14 cellular contexts compared by ENCODE assay signal in genomic region chr2:12116228-12116750, GRCh38.
DNase-seq lines count a peak whose midpoint lies in the region; ATAC-seq, FAIRE-seq and TF ChIP-seq lines count a peak whose summit lies in the region.
"Had no signal": no experiment of that assay in that cellular context is flagged by ENCODE, and none has a peak within 500 bp of the region (broad histone marks: within the 10 kb centered on the region; RNA-seq: fewer than 3 reads in every experiment).

No MANE protein-coding gene starts in this region.

- ATAC-seq in GM18508 (IDR thresholded peaks at IDR 0.05; ENCODE audit: insufficient read depth, unreplicated experiment): peak; percentile 43
- peak; percentile 62 for ATAC-seq in GM21576 (IDR thresholded peaks at IDR 0.05; ENCODE audit: unreplicated experiment)
- peak; percentile 54 for ATAC-seq in HG03135 (IDR thresholded peaks at IDR 0.05; ENCODE audit: unreplicated experiment)
- ATAC-seq: activated CD8-positive, alpha-beta T cell treated with anti-CD3 and anti-CD28 coated beads for 36 hours had no signal

- H3K36me3 Mint-ChIP-seq in osteocyte (ENCODE audit: unreplicated experiment): no peaks in the 10 kb centered on the region

- TF ChIP-seq CTCF in WERI-Rb-1 (IDR thresholded peaks at IDR 0.05; ENCODE audit: low read depth, low read length) (no peak), osteocyte (IDR thresholded peaks at IDR 0.05) (no peak)

- no peaks in the 10 kb centered on the region for H3K27me3 ChIP-seq in WERI-Rb-1 (ENCODE audit: insufficient read depth, low read depth, severe bottlenecking)
- H3K27me3 ChIP-seq: suprapubic skin had no signal

- no peak for FAIRE-seq in RCC 7860 (lab: Jason Lieb, UNC)

- H3K27me3 Mint-ChIP-seq in osteocyte (ENCODE audit: unreplicated experiment): no peaks in the 10 kb centered on the region
- H3K27me3 Mint-ChIP-seq: activated CD8-positive, alpha-beta T cell treated with anti-CD3 and anti-CD28 coated beads for 36 hours had no signal

- H3K9me3 Mint-ChIP-seq in osteocyte (ENCODE audit: unreplicated experiment): no peaks in the 10 kb centered on the region
- H3K9me3 Mint-ChIP-seq: activated CD8-positive, alpha-beta T cell treated with anti-CD3 and anti-CD28 coated beads for 36 hours had no signal

- no peaks in the 10 kb centered on the region for H3K36me3 ChIP-seq in WERI-Rb-1
- H3K36me3 ChIP-seq: suprapubic skin had no signal

- no peak overlapping the region for H3K4me3 ChIP-seq in WERI-Rb-1 (ENCODE audit: low read depth, low read length)
- H3K4me3 ChIP-seq: suprapubic skin had no signal

- H3K4me3 Mint-ChIP-seq in osteocyte (ENCODE audit: unreplicated experiment): no peak overlapping the region
- H3K4me3 Mint-ChIP-seq: activated CD8-positive, alpha-beta T cell treated with anti-CD3 and anti-CD28 coated beads for 36 hours had no signal

- DNase-seq in WERI-Rb-1 (peak; percentile 35), osteocyte (ENCODE audit: extremely low spot score, unreplicated experiment) (no peak), OCI-M1 (lab: John Stamatoyannopoulos, UW) (no peak), RCC 7860 (ENCODE audit: low spot score) (no peak), KBM-7 (no peak)
- DNase-seq: activated CD8-positive, alpha-beta T cell treated with anti-CD3 and anti-CD28 coated beads for 36 hours; foreskin melanocyte; KG1; SK-N-SH had no signal

- H3K27ac ChIP-seq in WERI-Rb-1: no peak overlapping the region
- H3K27ac ChIP-seq: parathyroid adenoma, suprapubic skin had no signal

- H3K9me3 ChIP-seq in WERI-Rb-1 (ENCODE audit: severe bottlenecking): no peaks in the 10 kb centered on the region
- H3K9me3 ChIP-seq: SK-N-SH, suprapubic skin had no signal

- H3K27ac Mint-ChIP-seq in osteocyte (ENCODE audit: unreplicated experiment): no peak overlapping the region
- H3K27ac Mint-ChIP-seq: activated CD8-positive, alpha-beta T cell treated with anti-CD3 and anti-CD28 coated beads for 36 hours had no signal

- in situ Hi-C loops in KBM-7 (cut with MboI; ENCODE audit: low pct_unique_long_range_greater_than_20kb, low sequenced_read_pairs): no loop called here

- peaks cover 2% of the 10 kb centered on the region for H3K4me1 Mint-ChIP-seq in osteocyte (ENCODE audit: unreplicated experiment)
